ENCODE assay signal across 10 cellular contexts in the genomic region with DNA sequence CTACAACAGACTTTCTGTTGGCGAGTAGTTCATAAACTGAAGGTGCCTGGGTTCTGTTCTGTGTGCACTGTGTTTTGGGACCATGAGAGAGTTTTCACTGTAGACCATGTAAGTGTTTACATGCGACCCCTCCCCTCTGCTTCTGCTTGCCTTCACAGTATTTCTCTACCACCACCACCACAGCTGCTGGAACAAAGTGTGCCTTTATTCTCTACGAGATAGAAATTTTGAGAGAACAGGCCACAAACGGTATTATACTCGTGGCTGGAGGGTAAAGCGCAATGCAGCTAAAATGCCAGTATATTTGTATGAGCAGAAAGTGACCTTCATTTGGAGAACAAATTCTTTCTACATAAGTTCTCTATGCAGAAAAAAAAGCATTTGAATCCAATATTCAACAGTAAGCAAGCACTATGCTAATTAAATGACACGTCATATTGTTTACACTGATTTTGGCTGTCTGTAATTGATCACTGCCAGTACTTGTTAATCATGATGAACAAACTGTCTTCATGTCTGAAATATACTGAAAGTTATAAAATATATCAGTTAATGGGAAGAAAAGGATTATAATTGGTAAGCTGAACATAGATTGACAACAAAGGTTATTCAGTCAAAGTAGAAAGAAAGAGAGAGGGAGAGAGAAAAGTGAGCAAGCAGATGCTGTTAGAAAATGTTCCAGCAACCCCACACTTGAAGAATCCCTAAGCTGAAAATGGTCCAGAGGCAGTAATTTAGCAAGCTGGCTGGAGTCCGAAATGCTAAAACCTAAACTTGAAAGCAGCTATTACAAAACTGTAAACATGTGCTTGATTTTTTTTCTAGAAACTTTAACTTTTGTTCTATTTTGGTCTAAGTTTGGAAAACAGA. TPM values are rescaled to one million over a fixed set of nuclear protein-coding genes. Genes with fewer than 3 reads are reported as not detected.
DNase-seq lines count a peak whose midpoint lies in the region; ATAC-seq, FAIRE-seq and TF ChIP-seq lines count a peak whose summit lies in the region.
"Had no signal": no experiment of that assay in that cellular context is flagged by ENCODE, and none has a peak within 500 bp of the region (broad histone marks: within the 10 kb centered on the region; RNA-seq: fewer than 3 reads in every experiment).

No MANE protein-coding gene starts in this region.

- peaks cover 4% of the 10 kb centered on the region for H3K9me3 Mint-ChIP-seq in nephron progenitor cell
- no peaks in the 10 kb centered on the region for H3K9me3 Mint-ChIP-seq in naive thymus-derived CD8-positive, alpha-beta T cell

- H3K9me3 ChIP-seq in left ventricle myocardium inferior (replicated peaks), result no peaks in the 10 kb centered on the region
- no peaks in the 10 kb centered on the region for H3K9me3 ChIP-seq in vagina
- no peaks in the 10 kb centered on the region for H3K9me3 ChIP-seq in PC-3 (ENCODE audit: low read length)

- BruUV-seq in PC-3 (replicated peaks; lab: Mats Ljungman, UMichigan), result no TSS peak

- H3F3A ChIP-seq in PC-3 (ENCODE audit: low read length, unreplicated experiment), result no peaks in the 10 kb centered on the region

- H3K4me1 Mint-ChIP-seq in nephron progenitor cell, result peaks cover 34% of the 10 kb centered on the region
- H3K4me1 Mint-ChIP-seq in naive thymus-derived CD8-positive, alpha-beta T cell, result peaks cover 3 to 27% (median 11%) of the 10 kb centered on the region in 4 donors

- H2AFZ ChIP-seq in PC-3 (ENCODE audit: low read length), result no peak overlapping the region

- peak; percentile 94 for FAIRE-seq in endometrium (lab: Jason Lieb, UNC)

- intact Hi-C loops in left ventricle myocardium inferior (cut with micrococcal nuclease), result no loop called here
- intact Hi-C loops in Right ventricle myocardium superior (cut with DNase I), result no loop called here
- intact Hi-C loops in vagina (cut with DNase I), result no loop called here
- intact Hi-C loops in PC-3 (cut with micrococcal nuclease), result no loop called here

- H3K4me3 Mint-ChIP-seq in nephron progenitor cell, result no peak overlapping the region
- H3K4me3 Mint-ChIP-seq in naive thymus-derived CD8-positive, alpha-beta T cell, result no peak overlapping the region

- CTCF ChIA-PET in PC-3 (lab: Charles Lee), result no interaction called here

- DNase-seq in left ventricle myocardium inferior, result no peak
- DNase-seq in Right ventricle myocardium superior, result no peak
- DNase-seq in nephron progenitor cell, result no peak
- DNase-seq in vagina (ENCODE audit: extremely low spot score in 2 of 2), result no peak
- no peak for DNase-seq in PC-3
- DNase-seq in naive thymus-derived CD8-positive, alpha-beta T cell, result no peak

- H3K27me3 ChIP-seq in left ventricle myocardium inferior (ENCODE audit: low read depth), result no peaks in the 10 kb centered on the region
- H3K27me3 ChIP-seq in vagina, result no peaks in the 10 kb centered on the region
- H3K27me3 ChIP-seq in PC-3 (ENCODE audit: low read length), result no peaks in the 10 kb centered on the region

- POLR2A ChIA-PET in PC-3 (lab: Charles Lee; ENCODE audit: unreplicated experiment), result no interaction called here
- POLR2A ChIA-PET in naive thymus-derived CD8-positive, alpha-beta T cell (lab: Charles Lee), result no interaction called here

- H3K4me1 ChIP-seq in left ventricle myocardium inferior (peaks cover 62% of the 10 kb centered on the region), vagina (peaks cover 28% of the 10 kb centered on the region), PC-3 (ENCODE audit: insufficient read depth, low read length) (peaks cover 3% of the 10 kb centered on the region)

- ATAC-seq in Right ventricle myocardium superior (ENCODE audit: poor library complexity) (no peak), HG03108 (IDR thresholded peaks at IDR 0.05; ENCODE audit: unreplicated experiment) (no peak), PC-3 (no peak)
- ATAC-seq in naive thymus-derived CD8-positive, alpha-beta T cell, result no peak

- H3K27ac ChIP-seq in left ventricle myocardium inferior (replicated peaks) (peak overlapping the region; percentile 80), vagina (peak overlapping the region; percentile 7), PC-3 (ENCODE audit: low read length) (no peak overlapping the region)

- H3K4me3 ChIP-seq in left ventricle myocardium inferior, result no peak overlapping the region
- H3K4me3 ChIP-seq in vagina, result no peak overlapping the region
- no peak overlapping the region for H3K4me3 ChIP-seq in PC-3 (ENCODE audit: low read length)

- H3K36me3 ChIP-seq in left ventricle myocardium inferior (no peaks in the 10 kb centered on the region), vagina (no peaks in the 10 kb centered on the region), PC-3 (ENCODE audit: low read depth, low read length) (no peaks in the 10 kb centered on the region; the same call in 1 of the 2 replicates)

- no peaks in the 10 kb centered on the region for H4K20me1 ChIP-seq in PC-3 (ENCODE audit: low read length)

- TF ChIP-seq CTCF in left ventricle myocardium inferior (IDR thresholded peaks at IDR 0.05; ENCODE audit: borderline replicate concordance) (no peak), nephron progenitor cell (IDR thresholded peaks at IDR 0.05) (no peak), vagina (IDR thresholded peaks at IDR 0.05) (no peak), PC-3 (conservative IDR thresholded peaks at IDR 0.05; ENCODE audit: low read depth, low read length) (no peak)

- H3K27me3 Mint-ChIP-seq in nephron progenitor cell (ENCODE audit: low read depth, poor library complexity), result no peaks in the 10 kb centered on the region
- H3K27me3 Mint-ChIP-seq in naive thymus-derived CD8-positive, alpha-beta T cell, result no peaks in the 10 kb centered on the region

- H3K27ac Mint-ChIP-seq in nephron progenitor cell, result peak overlapping the region; percentile 86
- H3K27ac Mint-ChIP-seq in naive thymus-derived CD8-positive, alpha-beta T cell, result peak overlapping the region in 5 of 10 donors; percentile 17 to 82 (median 51)

- no peaks in the 10 kb centered on the region for H3K79me2 ChIP-seq in PC-3 (ENCODE audit: low read length)

- peaks cover 36% of the 10 kb centered on the region for H3K36me3 Mint-ChIP-seq in nephron progenitor cell (ENCODE audit: low read depth)
- peaks cover 0 to 54% (median 15%) of the 10 kb centered on the region in 3 donors for H3K36me3 Mint-ChIP-seq in naive thymus-derived CD8-positive, alpha-beta T cell

- H3K9ac ChIP-seq in PC-3 (ENCODE audit: low read length), result no peak overlapping the region

- no peaks in the 10 kb centered on the region for H3K9me2 ChIP-seq in PC-3 (replicated peaks; ENCODE audit: low read length)

- TF ChIP-seq POLR2A in vagina (IDR thresholded peaks at IDR 0.05), result no peak

- no peak overlapping the region for H3K4me2 ChIP-seq in PC-3 (ENCODE audit: low read length)

RNA-seq across cellular contexts. Expression of a gene that starts 8.8 kb away (rescaled TPM):
- total RNA-seq in left ventricle myocardium inferior (not detected), Right ventricle myocardium superior (not detected), vagina (not detected), PC-3 (2014; rRNA removed) (not detected in 2 replicates)
- total RNA-seq in naive thymus-derived CD8-positive, alpha-beta T cell, result not detected
- not detected for polyA plus RNA-seq in naive thymus-derived CD8-positive, alpha-beta T cell
- total RNA-seq: posterior vena cava had no signal
- polyA plus RNA-seq: adipose tissue had no signal

RNA-seq across cellular contexts. Expression of a gene that starts 41.7 kb away (rescaled TPM):
- total RNA-seq in left ventricle myocardium inferior, result 18.8 TPM
- total RNA-seq in Right ventricle myocardium superior, result 19.5 TPM
- total RNA-seq in vagina, result 7.6 TPM
- 23.1 and 25.6 TPM in 2 replicates for total RNA-seq in PC-3 (2014; rRNA removed)
- total RNA-seq in naive thymus-derived CD8-positive, alpha-beta T cell, result 10 to 100 TPM; 32.5 to 34.7 TPM
- 10 to 100 TPM; 12.8 to 17.8 (median 13.0) TPM for polyA plus RNA-seq in naive thymus-derived CD8-positive, alpha-beta T cell
